ENCODE assay signal across 1 cellular context in genomic region chr3:9976736-9977709, GRCh38.
A peak's percentile ranks its signal among the peaks of the same experiment; 100 is the strongest.
TF ChIP-seq lines count a peak whose summit lies in the region.

No MANE protein-coding gene starts in this region.

TF ChIP-seq in IMR-90, 13 proteins besides CTCF, POLR2A, EP300 and RAD21:
- TF ChIP-seq FOS (IDR thresholded peaks at IDR 0.05; ENCODE audit: low read depth, low read length) (peak; percentile 83), MAFK (IDR thresholded peaks at IDR 0.05; ENCODE audit: low read depth, low read length) (peak; percentile 87), MXI1 (IDR thresholded peaks at IDR 0.05; ENCODE audit: borderline replicate concordance, low read depth, low read length) (peak; percentile 76), BHLHE40 (IDR thresholded peaks at IDR 0.05; ENCODE audit: low read depth, low read length) (peak; percentile 87), ELK1 (IDR thresholded peaks at IDR 0.05; ENCODE audit: borderline replicate concordance, low read depth, low read length) (no peak), MAZ (IDR thresholded peaks at IDR 0.05; ENCODE audit: borderline replicate concordance, low read depth, low read length) (0 out of 2 replicates have a peak, but pooled peaks have one; percentile 31), CEBPB (IDR thresholded peaks at IDR 0.05; ENCODE audit: low read depth, low read length) (peak; percentile 83), RFX5 (IDR thresholded peaks at IDR 0.05; ENCODE audit: low read depth, low read length) (no peak), NFE2L2 (IDR thresholded peaks at IDR 0.05; ENCODE audit: low read depth, low read length) (peak; percentile 97)
TF ChIP-seq in IMR-90: peak in this region for 7.
